In the genomic region with DNA sequence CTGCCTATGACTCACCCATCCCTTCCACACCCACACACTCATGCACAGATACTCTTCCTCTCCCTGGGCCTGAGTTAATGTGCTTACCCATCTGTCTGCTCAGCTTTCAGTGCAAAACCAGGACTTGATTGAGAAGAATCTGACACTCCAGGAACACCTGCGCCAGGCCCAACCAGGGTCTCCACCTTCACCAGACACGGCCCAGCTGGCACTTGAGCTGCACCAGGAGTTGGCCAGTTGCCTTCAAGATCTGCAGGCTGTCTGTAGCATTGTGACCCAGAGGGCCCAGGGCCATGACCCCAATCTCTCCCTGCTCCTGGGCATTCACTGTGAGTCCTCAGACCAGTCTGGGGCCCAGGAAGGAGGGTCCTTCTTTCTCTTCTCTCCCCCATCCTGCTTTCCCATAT, we compare ENCODE assay signal across 8 cellular contexts. TPM values are rescaled to one million over a fixed set of nuclear protein-coding genes. Genes with fewer than 3 reads are reported as not detected.
DNase-seq lines count a peak whose midpoint lies in the region; ATAC-seq and TF ChIP-seq lines count a peak whose summit lies in the region.

No MANE protein-coding gene starts in this region.

- peaks cover 59% of the 10 kb centered on the region for H3F3A ChIP-seq in GM23248 (ENCODE audit: insufficient read depth)

- TF ChIP-seq CTCF in heart right ventricle (IDR thresholded peaks at IDR 0.05) (no peak), spleen (IDR thresholded peaks at IDR 0.05 in 8 of 11, conservative IDR thresholded peaks at IDR 0.05 in 3 of 11) (no peak)

- 4 to 8% methylated on average over 2 of the region's 2 CpGs for WGBS in GM23248 (ENCODE audit: low coverage in 1 of 2, low lambda C conversion rate in 2 of 2, missing lambda C conversion rate in 2 of 2), 2 experiments
- 57 to 62% methylated on average over 2 of the region's 2 CpGs for WGBS in heart right ventricle, 2 donors
- WGBS in spleen, 5 donors: 53 to 79% (median 73%) methylated on average over 2 of the region's 2 CpGs

- in situ Hi-C loops in GM23248 (cut with MboI): no loop called here

- H3K27me3 ChIP-seq in GM23248 (replicated peaks; ENCODE audit: insufficient read depth) (no peaks in the 10 kb centered on the region), SJSA1 (replicated peaks) (no peaks in the 10 kb centered on the region), heart right ventricle (no peaks in the 10 kb centered on the region), spleen (replicated peaks in 1 of 7) (no peaks in the 10 kb centered on the region)

- no peak overlapping the region for H2AFZ ChIP-seq in GM23248

- ATAC-seq in heart right ventricle: no peak
- no peak for ATAC-seq in HG03159 (IDR thresholded peaks at IDR 0.05; ENCODE audit: unreplicated experiment)

- 0 out of 2 replicates have a peak, but pooled peaks cover 5% of the 10 kb centered on the region for H3K36me3 ChIP-seq in GM23248 (ENCODE audit: low read depth)
- H3K36me3 ChIP-seq in SJSA1: peaks cover 83% of the 10 kb centered on the region
- peaks cover 0 to 58% (median 5%) of the 10 kb centered on the region in 9 donors for H3K36me3 ChIP-seq in heart right ventricle
- peaks cover 0 to 46% (median 6%) of the 10 kb centered on the region in 6 donors for H3K36me3 ChIP-seq in spleen

- no peaks in the 10 kb centered on the region for H3K9me2 ChIP-seq in GM23248 (ENCODE audit: insufficient read depth)

- peaks cover 15% of the 10 kb centered on the region for H3K79me2 ChIP-seq in GM23248 (ENCODE audit: insufficient read depth)

- H4K20me1 ChIP-seq in GM23248 (ENCODE audit: insufficient read depth): no peaks in the 10 kb centered on the region

- H3K27ac ChIP-seq in GM23248: peak overlapping the region; percentile 95
- peak overlapping the region; percentile 59 for H3K27ac ChIP-seq in SJSA1
- peak overlapping the region in 9 of 10 donors; percentile 45 to 100 (median 95) for H3K27ac ChIP-seq in heart right ventricle
- peak overlapping the region; percentile 70 to 99 (median 90) for H3K27ac ChIP-seq in spleen

- H3K4me1 ChIP-seq in GM23248 (ENCODE audit: insufficient read depth) (peaks cover 53% of the 10 kb centered on the region), SJSA1 (replicated peaks) (peaks cover 70% of the 10 kb centered on the region), heart right ventricle (peaks cover 21 to 78% (median 65%) of the 10 kb centered on the region in 9 donors), spleen (peaks cover 42 to 70% (median 67%) of the 10 kb centered on the region in 6 donors)

- H3K9me3 ChIP-seq in GM23248 (ENCODE audit: low read depth) (no peaks in the 10 kb centered on the region), SJSA1 (replicated peaks) (no peaks in the 10 kb centered on the region), heart right ventricle (no peaks in the 10 kb centered on the region), spleen (no peaks in the 10 kb centered on the region)

- H3K4me3 ChIP-seq in GM23248 (no peak overlapping the region; the same call in 1 of the 2 replicates), SJSA1 (no peak overlapping the region), heart right ventricle (peak overlapping the region in 1 of 10 donors; percentile 3), spleen (peak overlapping the region in 1 of 8 donors; percentile 2)

- H3K4me2 ChIP-seq in GM23248 (ENCODE audit: unreplicated experiment): peak overlapping the region; percentile 73

- no peak for TF ChIP-seq POLR2A in spleen (IDR thresholded peaks at IDR 0.05)

- intact Hi-C loops in heart right ventricle (cut with DNase I) (loop anchor here in 3 of 10 donors (2.0 to 5.0 kb wide), 2 partner anchors 44 to 46 kb away; no protein-coding TSS in a partner anchor), spleen (cut with DNase I; ENCODE audit: low total_unique reads) (no loop called here), posterior cingulate gyrus (cut with DNase I) (loop anchor here (5.0 kb wide), 1 partner anchor 44 kb away; a partner anchor contains a TSS)

- H3K9ac ChIP-seq in GM23248: peak overlapping the region; percentile 75; the same call in 1 of the 2 replicates

- DNase-seq in GM23248 (no peak), SJSA1 (ENCODE audit: low read depth in 1 of 2, low spot score in 2 of 2) (no peak), heart right ventricle (no peak), spleen (peak; percentile 76), posterior cingulate gyrus (no peak), Kasumi-1 (lab: John Stamatoyannopoulos, UW) (no peak), COLO668 (lab: John Stamatoyannopoulos, UW; ENCODE audit: unreplicated experiment) (no peak)

RNA-seq across cellular contexts. Expression of a gene that starts 3.5 kb away (rescaled TPM):
- total RNA-seq in GM23248 (2014; rRNA removed; shearing (Covaris generic)): 212 and 240 TPM in 2 replicates
- 2,795 and 2,825 TPM in 2 replicates for polyA plus RNA-seq in GM23248 (2016; fragmentation: Nextera tagmentation; extraction: Ambion mirVana)
- total RNA-seq in SJSA1 (2014; rRNA removed; shearing (Covaris generic)): 36.5 and 38.9 TPM in 2 replicates
- total RNA-seq in heart right ventricle: 100 to 1,000 TPM in 1 of 10 donors, 10 to 100 TPM in 9; 18.4 to 116 (median 25.2) TPM
- polyA plus RNA-seq in heart right ventricle: 100 to 1,000 TPM in 1 of 2 donors, 10 to 100 TPM in 1; 96.3 to 153 TPM
- 100 to 1,000 TPM; 139 to 261 (median 233) TPM for total RNA-seq in spleen
- polyA plus RNA-seq in spleen: 100 to 1,000 TPM; 249 to 319 (median 286) TPM

RNA-seq across cellular contexts. Expression of a gene that starts 30.0 kb away (rescaled TPM):
- 4.8 and 5.8 TPM in 2 replicates for total RNA-seq in GM23248 (2014; rRNA removed; shearing (Covaris generic))
- polyA plus RNA-seq in GM23248 (2016; fragmentation: Nextera tagmentation; extraction: Ambion mirVana) (11.1 and 12.7 TPM in 2 replicates), heart right ventricle (10 to 100 TPM; 12.3 to 20.2 TPM), spleen (10 to 100 TPM; 26.6 to 67.8 (median 66.1) TPM)
- total RNA-seq in SJSA1 (2014; rRNA removed; shearing (Covaris generic)): 4.0 and 12.0 TPM in 2 replicates
- total RNA-seq in heart right ventricle (10 to 100 TPM in 2 of 10 donors, 1 to 10 TPM in 8; 5.4 to 14.1 (median 7.1) TPM), spleen (10 to 100 TPM; 25.1 to 67.1 (median 48.0) TPM)

RNA-seq across cellular contexts. Expression of a gene that starts 41.3 kb away (rescaled TPM):
- not detected in 2 replicates for total RNA-seq in GM23248 (2014; rRNA removed; shearing (Covaris generic))
- not detected in 2 replicates for polyA plus RNA-seq in GM23248 (2016; fragmentation: Nextera tagmentation; extraction: Ambion mirVana)
- total RNA-seq in SJSA1 (2014; rRNA removed; shearing (Covaris generic)): not detected in 2 replicates
- total RNA-seq in heart right ventricle: 10 to 100 TPM in 2 of 10 donors, 1 to 10 TPM in 8; 1.9 to 62.6 (median 5.1) TPM
- 10 to 100 TPM in 1 of 2 donors, 1 to 10 TPM in 1; 9.3 to 25.2 TPM for polyA plus RNA-seq in heart right ventricle
- 100 to 1,000 TPM; 206 to 422 (median 301) TPM for total RNA-seq in spleen
- 1,000 to 10,000 TPM; 2,248 to 3,726 (median 2,540) TPM for polyA plus RNA-seq in spleen

RNA-seq across cellular contexts. Expression of a gene that starts 42.4 kb away (rescaled TPM):
- 6.2 TPM in 2 replicates for total RNA-seq in GM23248 (2014; rRNA removed; shearing (Covaris generic))
- polyA plus RNA-seq in GM23248 (2016; fragmentation: Nextera tagmentation; extraction: Ambion mirVana) (4.6 and 5.0 TPM in 2 replicates), heart right ventricle (10 to 100 TPM in 1 of 2 donors, 1 to 10 TPM in 1; 7.0 to 30.9 TPM), spleen (1 to 10 TPM; 3.9 to 5.2 (median 4.2) TPM)
- total RNA-seq in SJSA1 (2014; rRNA removed; shearing (Covaris generic)): 45.2 and 56.6 TPM in 2 replicates
- total RNA-seq in heart right ventricle (10 to 100 TPM; 29.9 to 74.5 (median 53.8) TPM), spleen (10 to 100 TPM in 5 of 7 donors, 1 to 10 TPM in 2; 7.8 to 14.9 (median 10.8) TPM)
